1 cellular context compared by ENCODE assay signal in genomic region chr20:51938557-51939324, GRCh38.
TF ChIP-seq lines count a peak whose summit lies in the region.

No MANE protein-coding gene starts in this region.

TF ChIP-seq in GM23338, 12 proteins besides CTCF, POLR2A, EP300 and RAD21 (continued from another document):
- no peak for TF ChIP-seq JUNB (IDR thresholded peaks at IDR 0.05; ENCODE audit: unreplicated experiment)
- TF ChIP-seq POLR2AphosphoS5 (IDR thresholded peaks at IDR 0.05; ENCODE audit: low read depth), result no peak
- TF ChIP-seq, protein P1, sequence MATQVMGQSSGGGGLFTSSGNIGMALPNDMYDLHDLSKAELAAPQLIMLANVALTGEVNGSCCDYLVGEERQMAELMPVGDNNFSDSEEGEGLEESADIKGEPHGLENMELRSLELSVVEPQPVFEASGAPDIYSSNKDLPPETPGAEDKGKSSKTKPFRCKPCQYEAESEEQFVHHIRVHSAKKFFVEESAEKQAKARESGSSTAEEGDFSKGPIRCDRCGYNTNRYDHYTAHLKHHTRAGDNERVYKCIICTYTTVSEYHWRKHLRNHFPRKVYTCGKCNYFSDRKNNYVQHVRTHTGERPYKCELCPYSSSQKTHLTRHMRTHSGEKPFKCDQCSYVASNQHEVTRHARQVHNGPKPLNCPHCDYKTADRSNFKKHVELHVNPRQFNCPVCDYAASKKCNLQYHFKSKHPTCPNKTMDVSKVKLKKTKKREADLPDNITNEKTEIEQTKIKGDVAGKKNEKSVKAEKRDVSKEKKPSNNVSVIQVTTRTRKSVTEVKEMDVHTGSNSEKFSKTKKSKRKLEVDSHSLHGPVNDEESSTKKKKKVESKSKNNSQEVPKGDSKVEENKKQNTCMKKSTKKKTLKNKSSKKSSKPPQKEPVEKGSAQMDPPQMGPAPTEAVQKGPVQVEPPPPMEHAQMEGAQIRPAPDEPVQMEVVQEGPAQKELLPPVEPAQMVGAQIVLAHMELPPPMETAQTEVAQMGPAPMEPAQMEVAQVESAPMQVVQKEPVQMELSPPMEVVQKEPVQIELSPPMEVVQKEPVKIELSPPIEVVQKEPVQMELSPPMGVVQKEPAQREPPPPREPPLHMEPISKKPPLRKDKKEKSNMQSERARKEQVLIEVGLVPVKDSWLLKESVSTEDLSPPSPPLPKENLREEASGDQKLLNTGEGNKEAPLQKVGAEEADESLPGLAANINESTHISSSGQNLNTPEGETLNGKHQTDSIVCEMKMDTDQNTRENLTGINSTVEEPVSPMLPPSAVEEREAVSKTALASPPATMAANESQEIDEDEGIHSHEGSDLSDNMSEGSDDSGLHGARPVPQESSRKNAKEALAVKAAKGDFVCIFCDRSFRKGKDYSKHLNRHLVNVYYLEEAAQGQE (IDR thresholded peaks at IDR 0.05; ENCODE audit: unreplicated experiment), result no peak
- no peak for TF ChIP-seq ZNF114 (CRISPR knock-in tag; IDR thresholded peaks at IDR 0.05)
- no peak for TF ChIP-seq EZH2 (IDR thresholded peaks at IDR 0.05; ENCODE audit: low read depth, unreplicated experiment)
- no peak for TF ChIP-seq CREB1 (CRISPR knock-in tag; IDR thresholded peaks at IDR 0.05; ENCODE audit: low read depth)
- TF ChIP-seq NANOG (IDR thresholded peaks at IDR 0.05; ENCODE audit: borderline replicate concordance), result no peak
- TF ChIP-seq EZH2phosphoT487 (IDR thresholded peaks at IDR 0.05; ENCODE audit: unreplicated experiment), result no peak
- no peak for TF ChIP-seq ZNF331 (CRISPR knock-in tag; IDR thresholded peaks at IDR 0.05; ENCODE audit: low read depth)
- TF ChIP-seq STAT1 (IDR thresholded peaks at IDR 0.05; ENCODE audit: unreplicated experiment), result no peak
